8 cellular contexts compared by ENCODE assay signal in the genomic region with DNA sequence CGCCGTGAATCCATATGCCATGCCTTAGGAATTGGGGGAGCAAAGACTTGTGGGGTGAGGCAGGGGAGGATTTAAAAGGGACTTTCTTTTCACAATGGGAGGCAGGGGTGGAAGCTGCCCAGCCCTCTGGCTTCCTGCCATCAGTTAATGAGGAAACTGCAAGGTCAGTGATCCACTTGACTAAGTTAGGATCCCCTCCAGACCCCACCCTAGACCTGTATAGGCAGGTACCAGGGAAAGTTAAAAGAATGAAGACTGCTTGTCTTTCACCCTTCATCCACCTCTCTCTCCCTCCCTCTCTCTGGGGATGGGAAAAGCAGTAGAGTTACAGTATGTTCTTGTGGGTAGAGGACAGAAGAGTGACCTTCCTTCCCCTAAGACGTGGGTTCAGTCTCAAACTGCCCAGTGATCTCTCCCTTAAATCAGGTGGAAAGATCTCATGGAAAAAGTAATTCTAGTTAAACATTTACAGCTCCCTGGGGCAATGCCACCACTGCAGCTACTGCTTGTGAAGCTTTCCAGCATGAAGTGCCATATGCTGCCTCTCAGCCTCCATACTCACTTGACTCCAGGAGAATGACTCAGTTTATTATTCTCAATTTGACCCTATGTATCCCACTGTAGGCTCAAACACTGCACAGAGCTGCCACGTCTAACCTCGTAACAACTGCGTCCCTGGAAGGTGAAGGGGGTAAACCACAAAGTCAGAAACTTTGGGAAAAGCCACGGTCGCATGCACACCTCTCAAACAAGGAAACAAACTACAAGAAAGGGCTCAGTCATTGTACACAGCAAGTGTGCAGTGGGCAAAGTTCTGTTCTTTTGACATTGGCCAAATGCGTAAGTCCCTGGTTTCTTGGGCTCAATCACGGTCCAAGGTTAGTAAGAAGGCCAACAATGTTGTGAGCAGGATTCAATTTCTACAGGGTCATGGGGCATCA. TPM values are rescaled to one million over a fixed set of nuclear protein-coding genes. Genes with fewer than 3 reads are reported as not detected.
DNase-seq lines count a peak whose midpoint lies in the region; ATAC-seq and TF ChIP-seq lines count a peak whose summit lies in the region.

No MANE protein-coding gene starts in this region.

- no peaks in the 10 kb centered on the region for H3K9me3 ChIP-seq in mucosa of descending colon

- peaks cover 13% of the 10 kb centered on the region for H3K36me3 Mint-ChIP-seq in central memory CD8-positive, alpha-beta T cell (ENCODE audit: insufficient read depth)

- no peaks in the 10 kb centered on the region for H3K27me3 Mint-ChIP-seq in central memory CD8-positive, alpha-beta T cell

- H3K9me3 Mint-ChIP-seq in central memory CD8-positive, alpha-beta T cell: no peaks in the 10 kb centered on the region

- DNase-seq in AG04449 (ENCODE audit: low read depth, low spot score) (no peak), HuH-7 (ENCODE audit: low spot score) (peak; percentile 48), mucosa of descending colon (peak in 1 of 3 donors; percentile 81), superior temporal gyrus (ENCODE audit: extremely low spot score) (no peak), MV-4-11 (lab: John Stamatoyannopoulos, UW) (no peak), putamen (ENCODE audit: low spot score) (no peak)
- no peak for DNase-seq in central memory CD8-positive, alpha-beta T cell (ENCODE audit: low spot score in 2 of 2)

- intact Hi-C loops in mucosa of descending colon (cut with DNase I, micrococcal nuclease): no loop called here

- no peak for ATAC-seq in central memory CD8-positive, alpha-beta T cell (replicated peaks; ENCODE audit: extremely low read depth, poor library complexity, severe bottlenecking)
- peak; percentile 77 for ATAC-seq in mucosa of descending colon
- no peak for ATAC-seq in GM18498 (IDR thresholded peaks at IDR 0.05; ENCODE audit: unreplicated experiment)

- H3K4me3 Mint-ChIP-seq in central memory CD8-positive, alpha-beta T cell: peak overlapping the region; percentile 90

- H3K4me3 ChIP-seq in AG04449 (ENCODE audit: low read depth, low read length) (peak overlapping the region; percentile 89), mucosa of descending colon (peak overlapping the region; percentile 74)

- H3K4me1 ChIP-seq in mucosa of descending colon (ENCODE audit: low read depth): peaks cover 27% of the 10 kb centered on the region

- CTCF ChIA-PET in AG04449 (lab: Yijun Ruan, JAX): interaction anchor here (1.1 to 2.5 kb wide), 5 partner anchors 11 to 33 kb away, joined by 4 to 11 read pairs (median 7); a partner anchor contains a TSS

- H3K36me3 ChIP-seq in mucosa of descending colon (ENCODE audit: low read depth): no peaks in the 10 kb centered on the region

- TF ChIP-seq CTCF in AG04449 (IDR thresholded peaks at IDR 0.05; ENCODE audit: insufficient read depth, low read length, missing control alignments) (no peak), mucosa of descending colon (IDR thresholded peaks at IDR 0.05) (no peak)

- POLR2A ChIA-PET in AG04449 (lab: Yijun Ruan, JAX): interaction anchor here (0.9 to 2.3 kb wide), 3 partner anchors 14 to 17 kb away, joined by 4 to 7 read pairs (median 6); a partner anchor contains a TSS

- no peak overlapping the region for H3K27ac Mint-ChIP-seq in central memory CD8-positive, alpha-beta T cell (ENCODE audit: low read depth)

- H3K4me1 Mint-ChIP-seq in central memory CD8-positive, alpha-beta T cell: peaks cover 14% of the 10 kb centered on the region

RNA-seq across cellular contexts. Expression of a gene that starts 1.2 kb away (rescaled TPM):
- total RNA-seq in mucosa of descending colon: 100 to 1,000 TPM in 2 of 3 donors, 10 to 100 TPM in 1; 92.7 to 151 (median 148) TPM

RNA-seq across cellular contexts. Expression of a gene that starts 1.3 kb away (rescaled TPM):
- 1 to 10 TPM in 2 of 3 donors, under 1 TPM in 1; 0.79 to 3.3 (median 1.2) TPM for total RNA-seq in mucosa of descending colon

RNA-seq across cellular contexts. Expression of a gene that starts 16.9 kb away (rescaled TPM):
- 10 to 100 TPM; 17.5 to 55.8 (median 32.4) TPM for total RNA-seq in mucosa of descending colon

RNA-seq across cellular contexts. Expression of a gene that starts 24.1 kb away (rescaled TPM):
- total RNA-seq in mucosa of descending colon: 10 to 100 TPM; 45.6 to 85.6 (median 83.3) TPM

RNA-seq across cellular contexts. Expression of a gene that starts 26.7 kb away (rescaled TPM):
- 100 to 1,000 TPM; 130 to 142 (median 137) TPM for total RNA-seq in mucosa of descending colon
